In the genomic region with DNA sequence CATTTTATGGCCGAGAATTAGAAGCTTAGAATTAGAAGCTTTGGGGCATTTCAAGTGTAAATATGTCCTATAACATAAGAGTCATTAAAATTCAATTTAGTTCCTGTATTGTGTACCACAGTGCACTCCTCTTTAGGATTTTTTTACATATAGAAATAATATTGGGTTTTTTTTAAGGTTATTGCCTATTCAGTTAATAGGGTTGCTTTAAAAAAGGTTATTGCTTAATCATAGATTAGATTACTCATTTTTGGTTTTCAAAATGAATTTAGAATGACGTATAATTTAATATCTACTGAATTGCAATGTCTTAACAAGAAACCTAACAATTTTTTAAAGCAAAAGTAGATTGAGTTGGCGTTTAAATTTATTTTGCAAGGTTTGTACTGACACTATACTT, we compare ENCODE assay signal across 17 cellular contexts.
"Had no signal": no experiment of that assay in that cellular context is flagged by ENCODE, and none has a peak within 500 bp of the region (broad histone marks: within the 10 kb centered on the region; RNA-seq: fewer than 3 reads in every experiment).

No MANE protein-coding gene starts in this region.

- FAIRE-seq: frontal cortex had no signal

- H3K27me3 ChIP-seq: heart right ventricle, right lobe of liver, upper lobe of left lung, uterus had no signal

- ATAC-seq: heart right ventricle; naive thymus-derived CD4-positive, alpha-beta T cell; right lobe of liver; stimulated activated memory B cell treated with anti-CD40 and anti-IgM and Interleukin-4, amounts not matched to agents 10 μg/mL and 1 μg/mL and 100 μg/mL, for 72 hours; stimulated activated naive CD8-positive, alpha-beta T cell treated with anti-CD3 and anti-CD28 coated beads, Interleukin-15, amount 100 ng/mL, for 72 hours had no signal

- H3K4me3 ChIP-seq: coronary artery, heart right ventricle, psoas muscle, right lobe of liver, upper lobe of left lung, uterus had no signal

- DNase-seq: effector CD8-positive, alpha-beta T cell; heart right ventricle; hypothalamus; kidney glomerular epithelial cell; mammary epithelial cell; naive thymus-derived CD4-positive, alpha-beta T cell; nephron progenitor cell; psoas muscle; retina; right lobe of liver; stimulated activated CD4-positive, alpha-beta T cell treated with anti-CD3 and anti-CD28 coated beads, Interleukin-4, amount 100 ng/mL, for 1 hour; stimulated activated naive CD8-positive, alpha-beta T cell treated with anti-CD3 and anti-CD28 coated beads, Interleukin-15, amount 100 ng/mL, for 72 hours; upper lobe of left lung; uterus had no signal

- H3K36me3 ChIP-seq: uterus had no signal

- H3K27ac ChIP-seq: heart right ventricle, psoas muscle, right lobe of liver had no signal

- H3K4me1 ChIP-seq: heart right ventricle, psoas muscle, right lobe of liver, uterus had no signal

- H3K9me3 ChIP-seq: heart right ventricle, psoas muscle, right lobe of liver, upper lobe of left lung, uterus had no signal
